ENCODE assay signal across 1 cellular context in the genomic region with DNA sequence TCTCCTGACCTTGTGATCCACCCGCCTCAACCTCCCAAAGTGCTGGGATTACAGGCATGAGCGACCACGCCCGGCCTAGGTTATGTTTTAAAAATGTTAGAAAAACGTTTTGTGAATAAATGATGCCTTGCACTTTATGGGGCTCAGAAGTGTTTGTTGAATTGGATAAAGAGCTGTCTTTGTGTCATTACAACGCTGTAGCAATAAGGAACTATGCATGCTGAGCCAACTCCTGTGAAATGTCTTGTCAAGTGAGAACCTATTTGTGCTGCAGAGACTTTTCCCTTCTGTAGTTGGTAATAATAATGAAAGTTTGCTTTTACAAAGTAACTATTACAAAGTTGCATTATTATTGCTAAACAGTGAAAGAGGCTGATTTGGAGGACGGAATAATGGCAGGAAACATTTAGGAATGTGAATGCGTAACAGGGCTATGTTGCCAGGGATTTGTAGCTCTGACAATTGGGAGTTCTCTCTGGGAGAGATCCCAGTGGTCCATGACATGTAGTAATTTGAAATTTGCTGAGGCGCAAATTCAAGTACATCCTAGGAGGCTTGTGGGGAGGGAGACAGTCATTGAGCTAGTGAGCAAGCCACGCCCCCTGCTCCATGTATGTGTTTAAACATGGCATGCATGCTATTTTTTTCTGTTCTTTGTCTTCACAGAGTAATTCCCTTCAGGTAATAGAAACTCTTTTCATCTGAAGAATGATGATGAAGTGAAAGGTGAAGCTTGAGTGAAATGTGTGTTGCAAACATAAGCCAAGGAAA.
TF ChIP-seq lines count a peak whose summit lies in the region.

No MANE protein-coding gene starts in this region.

TF ChIP-seq in HCT116, 20 proteins besides CTCF, POLR2A, EP300 and RAD21:
- TF ChIP-seq ZNF274 (IDR thresholded peaks at IDR 0.05; ENCODE audit: low read depth, low read length), result no peak
- no peak for TF ChIP-seq SRF (IDR thresholded peaks at IDR 0.05; ENCODE audit: low read depth)
- no peak for TF ChIP-seq YY1 (IDR thresholded peaks at IDR 0.05; ENCODE audit: extremely low read depth, insufficient replicate concordance, low read depth, low read length)
- TF ChIP-seq FOSL1 (IDR thresholded peaks at IDR 0.05; ENCODE audit: low read depth), result no peak
- TF ChIP-seq, protein P1, sequence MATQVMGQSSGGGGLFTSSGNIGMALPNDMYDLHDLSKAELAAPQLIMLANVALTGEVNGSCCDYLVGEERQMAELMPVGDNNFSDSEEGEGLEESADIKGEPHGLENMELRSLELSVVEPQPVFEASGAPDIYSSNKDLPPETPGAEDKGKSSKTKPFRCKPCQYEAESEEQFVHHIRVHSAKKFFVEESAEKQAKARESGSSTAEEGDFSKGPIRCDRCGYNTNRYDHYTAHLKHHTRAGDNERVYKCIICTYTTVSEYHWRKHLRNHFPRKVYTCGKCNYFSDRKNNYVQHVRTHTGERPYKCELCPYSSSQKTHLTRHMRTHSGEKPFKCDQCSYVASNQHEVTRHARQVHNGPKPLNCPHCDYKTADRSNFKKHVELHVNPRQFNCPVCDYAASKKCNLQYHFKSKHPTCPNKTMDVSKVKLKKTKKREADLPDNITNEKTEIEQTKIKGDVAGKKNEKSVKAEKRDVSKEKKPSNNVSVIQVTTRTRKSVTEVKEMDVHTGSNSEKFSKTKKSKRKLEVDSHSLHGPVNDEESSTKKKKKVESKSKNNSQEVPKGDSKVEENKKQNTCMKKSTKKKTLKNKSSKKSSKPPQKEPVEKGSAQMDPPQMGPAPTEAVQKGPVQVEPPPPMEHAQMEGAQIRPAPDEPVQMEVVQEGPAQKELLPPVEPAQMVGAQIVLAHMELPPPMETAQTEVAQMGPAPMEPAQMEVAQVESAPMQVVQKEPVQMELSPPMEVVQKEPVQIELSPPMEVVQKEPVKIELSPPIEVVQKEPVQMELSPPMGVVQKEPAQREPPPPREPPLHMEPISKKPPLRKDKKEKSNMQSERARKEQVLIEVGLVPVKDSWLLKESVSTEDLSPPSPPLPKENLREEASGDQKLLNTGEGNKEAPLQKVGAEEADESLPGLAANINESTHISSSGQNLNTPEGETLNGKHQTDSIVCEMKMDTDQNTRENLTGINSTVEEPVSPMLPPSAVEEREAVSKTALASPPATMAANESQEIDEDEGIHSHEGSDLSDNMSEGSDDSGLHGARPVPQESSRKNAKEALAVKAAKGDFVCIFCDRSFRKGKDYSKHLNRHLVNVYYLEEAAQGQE (IDR thresholded peaks at IDR 0.05; ENCODE audit: low read depth), result no peak
- no peak for TF ChIP-seq SIN3A (IDR thresholded peaks at IDR 0.05; ENCODE audit: low read depth)
